In the genomic region with DNA sequence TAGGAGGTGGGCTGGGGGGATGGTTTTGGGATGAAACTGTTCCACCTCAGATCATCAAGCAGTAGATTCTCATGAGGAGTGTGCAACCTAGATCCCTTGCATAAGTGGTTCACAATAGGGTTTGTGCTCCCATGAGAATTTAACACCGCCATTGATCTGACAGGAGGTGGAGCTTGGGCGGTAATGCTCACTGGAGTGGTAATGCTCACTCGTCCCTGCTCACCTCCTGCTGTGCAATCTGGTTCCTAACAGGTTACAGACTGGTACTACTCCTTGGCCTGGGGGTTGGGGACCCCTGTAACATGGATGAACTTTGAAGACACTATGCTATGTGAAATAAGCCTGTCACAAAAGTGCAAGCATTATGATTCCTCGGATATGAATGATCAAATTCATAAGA, we compare ENCODE assay signal across 28 cellular contexts.
DNase-seq lines count a peak whose midpoint lies in the region; ATAC-seq, FAIRE-seq and TF ChIP-seq lines count a peak whose summit lies in the region.
"Had no signal": no experiment of that assay in that cellular context is flagged by ENCODE, and none has a peak within 500 bp of the region (broad histone marks: within the 10 kb centered on the region; RNA-seq: fewer than 3 reads in every experiment).

No MANE protein-coding gene starts in this region.

- FAIRE-seq in GM18507 (lab: Jason Lieb, UNC): peak; percentile 41
- FAIRE-seq: pancreas had no signal

- intact Hi-C loops in CD8-positive, alpha-beta T cell (cut with DNase I, micrococcal nuclease): no loop called here

- no peak overlapping the region for H3K4me3 ChIP-seq in CD8-positive, alpha-beta T cell (ENCODE audit: low read depth, low read length)
- no peak overlapping the region for H3K4me3 ChIP-seq in choroid plexus epithelial cell (ENCODE audit: low read depth, low read length)
- no peak overlapping the region for H3K4me3 ChIP-seq in H7 (ENCODE audit: insufficient read depth, low read depth, low read length)
- no peak overlapping the region for H3K4me3 ChIP-seq in MG63
- H3K4me3 ChIP-seq: BLaER1 treated with 17β-estradiol and CSF1 and Interleukin-3, amounts not matched to agents 10 nM and 100 nM; breast epithelium; pancreas; suprapubic skin; upper lobe of right lung had no signal

- no peaks in the 10 kb centered on the region for H3K9me3 ChIP-seq in CD8-positive, alpha-beta T cell (ENCODE audit: low read length)
- H3K9me3 ChIP-seq in MG63: no peaks in the 10 kb centered on the region
- H3K9me3 ChIP-seq: BLaER1 treated with 17β-estradiol and CSF1 and Interleukin-3, amounts not matched to agents 10 nM and 100 nM; breast epithelium; pancreas; suprapubic skin; upper lobe of right lung had no signal

- CTCF ChIA-PET in CD8-positive, alpha-beta T cell (lab: Charles Lee): no interaction called here

- H3K36me3 Mint-ChIP-seq in CD8-positive, alpha-beta T cell: peaks cover 61% of the 10 kb centered on the region
- peaks cover 11 to 19% (median 14%) of the 10 kb centered on the region in 3 donors for H3K36me3 Mint-ChIP-seq in immature natural killer cell

- H3K27me3 Mint-ChIP-seq in CD8-positive, alpha-beta T cell (ENCODE audit: low read depth): no peaks in the 10 kb centered on the region
- H3K27me3 Mint-ChIP-seq in immature natural killer cell (ENCODE audit: low read depth in 3 of 3): no peaks in the 10 kb centered on the region
- H3K27me3 Mint-ChIP-seq: activated naive CD8-positive, alpha-beta T cell; stimulated activated naive B cell treated with anti-CD40 and anti-IgM and Interleukin-4, amounts not matched to agents 10 μg/mL and 1 μg/mL and 100 μg/mL, for 72 hours had no signal

- peaks cover 4% of the 10 kb centered on the region for H3K36me3 ChIP-seq in CD8-positive, alpha-beta T cell (ENCODE audit: insufficient read depth, low read length)
- peaks cover 3% of the 10 kb centered on the region; the same call in 1 of the 2 replicates for H3K36me3 ChIP-seq in H7 (replicated peaks; ENCODE audit: control insufficient read depth, insufficient read depth, low read length)
- H3K36me3 ChIP-seq in MG63: peaks cover 21% of the 10 kb centered on the region

- TF ChIP-seq CTCF in CD8-positive, alpha-beta T cell (IDR thresholded peaks at IDR 0.05): no peak
- no peak for TF ChIP-seq CTCF in choroid plexus epithelial cell (conservative IDR thresholded peaks at IDR 0.05; ENCODE audit: low read depth, low read length)

- no peak for ATAC-seq in CD8-positive, alpha-beta T cell
- no peak for ATAC-seq in HG03432 (IDR thresholded peaks at IDR 0.05; ENCODE audit: unreplicated experiment)
- ATAC-seq: pancreas; stimulated activated naive B cell treated with anti-CD40 and anti-IgM and Interleukin-4, amounts not matched to agents 10 μg/mL and 1 μg/mL and 100 μg/mL, for 72 hours; upper lobe of right lung had no signal

- POLR2A ChIA-PET in CD8-positive, alpha-beta T cell (lab: Charles Lee): no interaction called here

- no peak overlapping the region for H3K27ac ChIP-seq in CD8-positive, alpha-beta T cell (ENCODE audit: low read depth, low read length)
- H3K27ac ChIP-seq: BLaER1 treated with 17β-estradiol and CSF1 and Interleukin-3, amounts not matched to agents 10 nM and 100 nM; breast epithelium; HL-60; pancreas; suprapubic skin; upper lobe of right lung had no signal

- peak overlapping the region; percentile 49 for H3K27ac Mint-ChIP-seq in CD8-positive, alpha-beta T cell
- H3K27ac Mint-ChIP-seq in immature natural killer cell: peak overlapping the region in 1 of 6 donors; percentile 57
- H3K27ac Mint-ChIP-seq: activated naive CD8-positive, alpha-beta T cell; nephron progenitor cell; stimulated activated naive B cell treated with anti-CD40 and anti-IgM and Interleukin-4, amounts not matched to agents 10 μg/mL and 1 μg/mL and 100 μg/mL, for 72 hours had no signal

- peaks cover 11% of the 10 kb centered on the region for H3K4me1 Mint-ChIP-seq in CD8-positive, alpha-beta T cell (ENCODE audit: low read depth)
- peaks cover 3 to 12% of the 10 kb centered on the region in 2 donors for H3K4me1 Mint-ChIP-seq in immature natural killer cell

- no peaks in the 10 kb centered on the region for H3K4me1 ChIP-seq in CD8-positive, alpha-beta T cell (ENCODE audit: insufficient read depth, low read length)
- H3K4me1 ChIP-seq: BLaER1 treated with 17β-estradiol and CSF1 and Interleukin-3, amounts not matched to agents 10 nM and 100 nM; breast epithelium; pancreas; suprapubic skin; upper lobe of right lung had no signal

- no peaks in the 10 kb centered on the region for H3K9me3 Mint-ChIP-seq in CD8-positive, alpha-beta T cell
- H3K9me3 Mint-ChIP-seq in immature natural killer cell: no peaks in the 10 kb centered on the region
- H3K9me3 Mint-ChIP-seq: nephron progenitor cell; stimulated activated naive B cell treated with anti-CD40 and anti-IgM and Interleukin-4, amounts not matched to agents 10 μg/mL and 1 μg/mL and 100 μg/mL, for 72 hours had no signal

- H3K4me3 Mint-ChIP-seq in CD8-positive, alpha-beta T cell: no peak overlapping the region
- H3K4me3 Mint-ChIP-seq in immature natural killer cell: no peak overlapping the region
- H3K4me3 Mint-ChIP-seq: activated naive CD8-positive, alpha-beta T cell; nephron progenitor cell; stimulated activated naive B cell treated with anti-CD40 and anti-IgM and Interleukin-4, amounts not matched to agents 10 μg/mL and 1 μg/mL and 100 μg/mL, for 72 hours had no signal

- no peak for DNase-seq in CD8-positive, alpha-beta T cell
- no peak for DNase-seq in GM18507 (ENCODE audit: extremely low spot score, insufficient read length, low read depth)
- DNase-seq in NCI-H2171 (lab: John Stamatoyannopoulos, UW): peak; percentile 96
- DNase-seq in choroid plexus epithelial cell (ENCODE audit: low read depth): peak; percentile 4
- DNase-seq in H7: no peak
- DNase-seq in immature natural killer cell: no peak
- DNase-seq in MG63: no peak
- DNase-seq: activated CD4-positive, alpha-beta T cell treated with anti-CD3 and anti-CD28 coated beads for 4 hours; activated CD8-positive, alpha-beta memory T cell treated with anti-CD3 and anti-CD28 coated beads for 24 hours; activated effector memory CD4-positive, alpha-beta T cell treated with Interleukin-2 at 50 U/mL for 16 hours; activated T-cell treated with anti-CD3 and anti-CD28 coated beads for 4 hours; DMS79 treated with DMSO at 0.1 percent for 48 hours; effector CD4-positive, alpha-beta T cell; GF-D8; HCEC 1CT; NCI-H146; NCI-H526 treated with DMSO at 0.1 percent for 48 hours; nephron progenitor cell; pancreas; stimulated activated naive B cell treated with anti-CD40 and anti-IgM and Interleukin-4, amounts not matched to agents 10 μg/mL and 1 μg/mL and 100 μg/mL, for 72 hours; SW 1271; upper lobe of right lung had no signal

- no peaks in the 10 kb centered on the region for H3K27me3 ChIP-seq in CD8-positive, alpha-beta T cell (ENCODE audit: insufficient read depth, low read length)
- H3K27me3 ChIP-seq in H7 (ENCODE audit: control insufficient read depth, insufficient read depth, low read length): no peaks in the 10 kb centered on the region
- no peaks in the 10 kb centered on the region for H3K27me3 ChIP-seq in MG63
- H3K27me3 ChIP-seq: BLaER1 treated with 17β-estradiol and CSF1 and Interleukin-3, amounts not matched to agents 10 nM and 100 nM; breast epithelium; pancreas; suprapubic skin; upper lobe of right lung had no signal

Comparison
In these comparisons a context has a peak if more than half of its experiments do, and no peak if none do; other contexts are left out.
1. DNase-seq: peak in NCI-H2171 (single experiment) and choroid plexus epithelial cell (single experiment); none in CD8-positive, alpha-beta T cell (0 of 7), GM18507 (single experiment), H7 (single experiment), immature natural killer cell (0 of 3) and MG63 (single experiment).